Comparison of ENCODE assay signal across 18 cellular contexts in genomic region chr6:33878541-33878940, GRCh38.
DNase-seq lines count a peak whose midpoint lies in the region; ATAC-seq and TF ChIP-seq lines count a peak whose summit lies in the region.
"Had no signal": no experiment of that assay in that cellular context is flagged by ENCODE, and none has a peak within 500 bp of the region (broad histone marks: within the 10 kb centered on the region; RNA-seq: fewer than 3 reads in every experiment).

No MANE protein-coding gene starts in this region.

- H3K36me3 ChIP-seq in mucosa of descending colon (ENCODE audit: low read depth) = no peaks in the 10 kb centered on the region

- H3K9me3 ChIP-seq in mucosa of descending colon = no peaks in the 10 kb centered on the region

- H3K27ac Mint-ChIP-seq in activated naive CD4-positive, alpha-beta T cell treated with anti-CD3 and anti-CD28 coated beads for 36 hours = no peak overlapping the region
- H3K27ac Mint-ChIP-seq: activated naive CD4-positive, alpha-beta T cell treated with anti-CD3 and anti-CD28 coated beads, Interleukin-2, amount 50 U/mL, for 72 hours; effector memory CD8-positive, alpha-beta T cell; H9; mesothelial cell of epicardium; stimulated activated naive CD8-positive, alpha-beta T cell treated with anti-CD3 and anti-CD28 coated beads, Interleukin-15, Interleukin-2, amounts not matched to agents 100 ng/mL and 50 ng/mL, for 24 hours had no signal

- no peaks in the 10 kb centered on the region for H3K9me3 Mint-ChIP-seq in activated naive CD4-positive, alpha-beta T cell treated with anti-CD3 and anti-CD28 coated beads for 36 hours
- H3K9me3 Mint-ChIP-seq: activated naive CD4-positive, alpha-beta T cell treated with anti-CD3 and anti-CD28 coated beads, Interleukin-2, amount 50 U/mL, for 72 hours; effector memory CD8-positive, alpha-beta T cell; H9; mesothelial cell of epicardium; stimulated activated naive CD8-positive, alpha-beta T cell treated with anti-CD3 and anti-CD28 coated beads, Interleukin-15, Interleukin-2, amounts not matched to agents 100 ng/mL and 50 ng/mL, for 24 hours had no signal

- H3K4me1 Mint-ChIP-seq in activated naive CD4-positive, alpha-beta T cell treated with anti-CD3 and anti-CD28 coated beads for 36 hours (ENCODE audit: low read depth) = peaks cover 2% of the 10 kb centered on the region

- no peak overlapping the region for H3K4me3 ChIP-seq in mucosa of descending colon
- H3K4me3 ChIP-seq: GM12878 had no signal

- H3K27me3 Mint-ChIP-seq in activated naive CD4-positive, alpha-beta T cell treated with anti-CD3 and anti-CD28 coated beads for 36 hours (ENCODE audit: low read depth) = no peaks in the 10 kb centered on the region

- ATAC-seq in mucosa of descending colon = peak; percentile 32
- ATAC-seq: activated naive CD4-positive, alpha-beta T cell treated with anti-CD3 and anti-CD28 coated beads, Interleukin-2, amount 50 U/mL, for 72 hours; effector memory CD8-positive, alpha-beta T cell; GM12878 had no signal

- TF ChIP-seq CTCF in mucosa of descending colon (IDR thresholded peaks at IDR 0.05) = no peak

- DNase-seq in NCI-H2107 treated with DMSO at 0.1 percent for 48 hours (lab: John Stamatoyannopoulos, UW; ENCODE audit: unreplicated experiment) (peak; percentile 83), NCI-H2107 (lab: John Stamatoyannopoulos, UW) (no peak), NCI-H1436 (lab: John Stamatoyannopoulos, UW) (peak; percentile 70), NCI-H2196 treated with DMSO at 0.1 percent for 48 hours (lab: John Stamatoyannopoulos, UW; ENCODE audit: unreplicated experiment) (peak; percentile 84), mucosa of descending colon (no peak), NCI-H524 treated with DMSO at 0.1 percent for 48 hours (lab: John Stamatoyannopoulos, UW) (no peak), OCI-M2 (lab: John Stamatoyannopoulos, UW; ENCODE audit: unreplicated experiment) (no peak)
- DNase-seq in activated naive CD4-positive, alpha-beta T cell treated with anti-CD3 and anti-CD28 coated beads for 36 hours = no peak
- DNase-seq: activated CD4-positive, CD25-positive, alpha-beta regulatory T cell; Calu3; effector memory CD8-positive, alpha-beta T cell; GDM1; H9; trophoblast cell had no signal

- H3K4me1 ChIP-seq in mucosa of descending colon (ENCODE audit: low read depth) = peaks cover 3% of the 10 kb centered on the region

- H3K4me3 Mint-ChIP-seq in activated naive CD4-positive, alpha-beta T cell treated with anti-CD3 and anti-CD28 coated beads for 36 hours = no peak overlapping the region
- H3K4me3 Mint-ChIP-seq: effector memory CD8-positive, alpha-beta T cell; H9; mesothelial cell of epicardium; stimulated activated naive CD8-positive, alpha-beta T cell treated with anti-CD3 and anti-CD28 coated beads, Interleukin-15, Interleukin-2, amounts not matched to agents 100 ng/mL and 50 ng/mL, for 24 hours had no signal

- CTCF ChIA-PET in activated naive CD4-positive, alpha-beta T cell treated with anti-CD3 and anti-CD28 coated beads for 36 hours (lab: Charles Lee) = no interaction called here

- intact Hi-C loops in mucosa of descending colon (cut with DNase I, micrococcal nuclease) = no loop called here
- intact Hi-C loops in activated naive CD4-positive, alpha-beta T cell treated with anti-CD3 and anti-CD28 coated beads for 36 hours (cut with micrococcal nuclease) = no loop called here

- H3K36me3 Mint-ChIP-seq in activated naive CD4-positive, alpha-beta T cell treated with anti-CD3 and anti-CD28 coated beads for 36 hours (ENCODE audit: low read depth) = no peaks in the 10 kb centered on the region
- H3K36me3 Mint-ChIP-seq: activated naive CD4-positive, alpha-beta T cell treated with anti-CD3 and anti-CD28 coated beads, Interleukin-2, amount 50 U/mL, for 72 hours; mesothelial cell of epicardium had no signal

Comparison
In these comparisons a context has a peak if more than half of its experiments do, and no peak if none do; other contexts are left out.
1. DNase-seq: peak in NCI-H2107 treated with DMSO at 0.1 percent for 48 hours (single experiment), NCI-H1436 (single experiment) and NCI-H2196 treated with DMSO at 0.1 percent for 48 hours (single experiment); none in NCI-H2107 (single experiment), mucosa of descending colon (0 of 3), NCI-H524 treated with DMSO at 0.1 percent for 48 hours (single experiment), activated naive CD4-positive, alpha-beta T cell treated with anti-CD3 and anti-CD28 coated beads for 36 hours (single experiment) and OCI-M2 (single experiment).